Comparison of ENCODE assay signal across 1 cellular context in genomic region chr1:40508375-40509341, GRCh38.
A peak's percentile ranks its signal among the peaks of the same experiment; 100 is the strongest.
TF ChIP-seq lines count a peak whose summit lies in the region.

Gene EXO5, plus strand, starts transcription at chr1:40508767. Its CDS starts 5,778 bp downstream, at chr1:40514545.

TF ChIP-seq in HepG2, 621 proteins besides CTCF, POLR2A, EP300 and RAD21 (continued from another document and continues in another):
- TF ChIP-seq ARID3A (IDR thresholded peaks at IDR 0.05; ENCODE audit: low read depth, low read length) (no peak), ZNF264 (CRISPR knock-in tag; IDR thresholded peaks at IDR 0.05) (peak; percentile 85), AHDC1 (CRISPR knock-in tag; IDR thresholded peaks at IDR 0.05; ENCODE audit: borderline replicate concordance) (peak; percentile 17; the same call in 1 of the 2 replicates), POLR2AphosphoS5 (IDR thresholded peaks at IDR 0.05; ENCODE audit: low read depth, low read length) (peak; percentile 94), HOXA9 (CRISPR knock-in tag; IDR thresholded peaks at IDR 0.05; ENCODE audit: borderline replicate concordance) (no peak), MNT (IDR thresholded peaks at IDR 0.05) (no peak), ZFAT (CRISPR knock-in tag; conservative IDR thresholded peaks at IDR 0.05) (peak; percentile 74; the same call in 1 of the 2 replicates), ZNF432 (CRISPR knock-in tag; IDR thresholded peaks at IDR 0.05; ENCODE audit: borderline replicate concordance) (no peak), TFE3 (CRISPR knock-in tag; IDR thresholded peaks at IDR 0.05) (peak; percentile 65; the same call in 1 of the 2 replicates), CAMTA2 (CRISPR knock-in tag; IDR thresholded peaks at IDR 0.05; ENCODE audit: borderline replicate concordance) (peak; percentile 81), ZNF30 (CRISPR knock-in tag; IDR thresholded peaks at IDR 0.05) (peak; percentile 51; the same call in 1 of the 2 replicates), ZNF407 (CRISPR knock-in tag; IDR thresholded peaks at IDR 0.05; ENCODE audit: not compliant biosample characterization) (peak; percentile 79), ZNF639 (CRISPR knock-in tag; conservative IDR thresholded peaks at IDR 0.05) (peak; percentile 19; the same call in 1 of the 2 replicates), ZNF362 (CRISPR knock-in tag; IDR thresholded peaks at IDR 0.05; ENCODE audit: borderline replicate concordance) (peak; percentile 58; the same call in 1 of the 2 replicates), HNF4G (IDR thresholded peaks at IDR 0.05; ENCODE audit: borderline replicate concordance, low read depth, low read length) (no peak), HNF4G (CRISPR knock-in tag; IDR thresholded peaks at IDR 0.05; ENCODE audit: borderline replicate concordance, low read depth) (0 out of 2 replicates have a peak, but pooled peaks have one; percentile 34), RAD51 (IDR thresholded peaks at IDR 0.05; ENCODE audit: borderline replicate concordance) (no peak), JARID2 (CRISPR knock-in tag; IDR thresholded peaks at IDR 0.05; ENCODE audit: insufficient replicate concordance) (no peak), KLF16 (CRISPR knock-in tag; IDR thresholded peaks at IDR 0.05) (peak; percentile 81 to 90; a peak in 3 of 4 replicates), MBD4 (IDR thresholded peaks at IDR 0.05; ENCODE audit: borderline replicate concordance, low read length) (no peak), PHF21A (CRISPR knock-in tag; IDR thresholded peaks at IDR 0.05) (peak; percentile 80), DMAP1 (CRISPR knock-in tag; IDR thresholded peaks at IDR 0.05) (0 out of 2 replicates have a peak, but pooled peaks have one; percentile 70), RFXANK (CRISPR knock-in tag; IDR thresholded peaks at IDR 0.05) (no peak; the same call in 1 of the 2 replicates), ZNF251 (CRISPR knock-in tag; IDR thresholded peaks at IDR 0.05) (no peak), SKI (IDR thresholded peaks at IDR 0.05; ENCODE audit: partially characterized antibody) (peak; percentile 15)
